8 cellular contexts compared by ENCODE assay signal in genomic region chr2:181393472-181393871, GRCh38.
DNase-seq lines count a peak whose midpoint lies in the region; ATAC-seq and TF ChIP-seq lines count a peak whose summit lies in the region.

No MANE protein-coding gene starts in this region.

- CTCF ChIA-PET in Panc1 (lab: Charles Lee), result no interaction called here

- no peak overlapping the region for H3K9ac ChIP-seq in endocrine pancreas (ENCODE audit: control insufficient read depth, insufficient read depth, low read length)

- DNase-seq in NCI-H2107 treated with DMSO at 0.1 percent for 48 hours (lab: John Stamatoyannopoulos, UW; ENCODE audit: unreplicated experiment) (peak; percentile 17), NCI-H2107 (lab: John Stamatoyannopoulos, UW) (no peak), Panc1 (ENCODE audit: low read depth, low spot score) (peak; percentile 45), spleen (no peak)

- in situ Hi-C loops in Panc1 (cut with HindIII; ENCODE audit: low pct_unique_long_range_greater_than_20kb, low sequenced_read_pairs), result no loop called here

- no TSS peak for BruUV-seq in Panc1 (replicated peaks; lab: Mats Ljungman, UMichigan)

- TF ChIP-seq CTCF in Panc1 (IDR thresholded peaks at IDR 0.05) (no peak), spleen (IDR thresholded peaks at IDR 0.05 in 8 of 11, conservative IDR thresholded peaks at IDR 0.05 in 3 of 11) (no peak)

- ATAC-seq in HG02981 (IDR thresholded peaks at IDR 0.05; ENCODE audit: unreplicated experiment) (peak; percentile 62), Panc1 (peak; percentile 90), GM21528 (IDR thresholded peaks at IDR 0.05; ENCODE audit: low FRiP score, unreplicated experiment) (no peak), GM18517 (IDR thresholded peaks at IDR 0.05; ENCODE audit: unreplicated experiment) (no peak)

- intact Hi-C loops in Panc1 (cut with micrococcal nuclease; ENCODE audit: unreplicated experiment) (no loop called here), spleen (cut with DNase I; ENCODE audit: low total_unique reads) (no loop called here)

- H3K27me3 ChIP-seq in Panc1 (ENCODE audit: control insufficient read depth, insufficient read depth, low read length) (no peaks in the 10 kb centered on the region), endocrine pancreas (ENCODE audit: control insufficient read depth, insufficient read depth, low read length) (no peaks in the 10 kb centered on the region), spleen (replicated peaks in 1 of 7) (no peaks in the 10 kb centered on the region)

- peak overlapping the region; percentile 76 for H3K27ac ChIP-seq in Panc1 (ENCODE audit: low read length)
- H3K27ac ChIP-seq in spleen, result peak overlapping the region in 7 of 8 donors; percentile 69 to 83 (median 73)

- H3K4me1 ChIP-seq in Panc1 (ENCODE audit: control insufficient read depth, insufficient read depth, low read length), result no peaks in the 10 kb centered on the region; the same call in 1 of the 2 replicates
- no peaks in the 10 kb centered on the region for H3K4me1 ChIP-seq in endocrine pancreas (ENCODE audit: control insufficient read depth, insufficient read depth, low read length)
- H3K4me1 ChIP-seq in spleen, result peaks cover 0 to 35% (median 21%) of the 10 kb centered on the region in 6 donors

- H3K9me3 ChIP-seq in Panc1 (ENCODE audit: control insufficient read depth, insufficient read depth, low read depth, low read length) (no peaks in the 10 kb centered on the region), endocrine pancreas (ENCODE audit: control insufficient read depth, low read length) (no peaks in the 10 kb centered on the region), spleen (no peaks in the 10 kb centered on the region)

- H3K36me3 ChIP-seq in Panc1 (ENCODE audit: control insufficient read depth, insufficient read depth, low read length) (no peaks in the 10 kb centered on the region), endocrine pancreas (ENCODE audit: control insufficient read depth, insufficient read depth, low read length) (no peaks in the 10 kb centered on the region), spleen (no peaks in the 10 kb centered on the region)

- TF ChIP-seq POLR2A in spleen (IDR thresholded peaks at IDR 0.05), result no peak

- 0% methylated on average over 1 of the region's 1 CpG for WGBS in spleen, 5 donors

- POLR2A ChIA-PET in Panc1 (lab: Charles Lee), result no interaction called here

- H3K4me3 ChIP-seq in Panc1 (ENCODE audit: low read depth in 2 of 2, low read length in 2 of 2) (peak overlapping the region; percentile 39 to 52), endocrine pancreas (ENCODE audit: control insufficient read depth, insufficient read depth, low read length) (peak overlapping the region; percentile 40), spleen (peak overlapping the region in 4 of 8 donors; percentile 2 to 49 (median 7))

Comparison
In these comparisons a context has a peak if more than half of its experiments do, and no peak if none do; other contexts are left out.
1. DNase-seq: peak in NCI-H2107 treated with DMSO at 0.1 percent for 48 hours (single experiment) and Panc1 (single experiment); none in NCI-H2107 (single experiment) and spleen (single experiment).
2. ATAC-seq: peak in HG02981 (single experiment) and Panc1 (single experiment); none in GM21528 (single experiment) and GM18517 (single experiment).